19 cellular contexts compared by ENCODE assay signal in genomic region chr3:9194509-9195184, GRCh38. TPM values are rescaled to one million over a fixed set of nuclear protein-coding genes. Genes with fewer than 3 reads are reported as not detected.
DNase-seq lines count a peak whose midpoint lies in the region; TF ChIP-seq lines count a peak whose summit lies in the region.
"Had no signal": no experiment of that assay in that cellular context is flagged by ENCODE, and none has a peak within 500 bp of the region (broad histone marks: within the 10 kb centered on the region; RNA-seq: fewer than 3 reads in every experiment).

No MANE protein-coding gene starts in this region.

- H3K27me3 ChIP-seq in prostate gland (replicated peaks; ENCODE audit: insufficient read depth), result no peaks in the 10 kb centered on the region
- H3K27me3 ChIP-seq: BLaER1 treated with 17β-estradiol and CSF1 and Interleukin-3, amounts not matched to agents 10 nM and 100 nM had no signal

- H3K27me3 Mint-ChIP-seq in activated T-helper 2 cell treated with anti-CD3 and anti-CD28 coated beads, Interferon-gamma antibody, Interleukin-2, Interleukin-4, amounts not matched to agents 10 μg/mL and 5 μg/mL and 100 μg/mL, durations not matched to agents 14 hours and 24 hours and 36 hours (ENCODE audit: low read depth), result peaks cover 13% of the 10 kb centered on the region
- H3K27me3 Mint-ChIP-seq: type B pancreatic cell had no signal

- peak overlapping the region; percentile 45 to 61 for H3K27ac ChIP-seq in prostate gland
- H3K27ac ChIP-seq: BLaER1 treated with 17β-estradiol and CSF1 and Interleukin-3, amounts not matched to agents 10 nM and 100 nM; HL-60; parathyroid adenoma had no signal

- peak; percentile 25 for DNase-seq in NCI-H1436 treated with DMSO at 0.1 percent for 48 hours (lab: John Stamatoyannopoulos, UW)
- no peak for DNase-seq in NCI-H1436 (lab: John Stamatoyannopoulos, UW)
- DNase-seq in NCI-H2171 (lab: John Stamatoyannopoulos, UW), result peak; percentile 24
- peak; percentile 96 for DNase-seq in SHP77 treated with DMSO at 0.1 percent for 48 hours (lab: John Stamatoyannopoulos, UW)
- DNase-seq in prostate gland (ENCODE audit: low spot score), result peak; percentile 83
- DNase-seq in activated T-helper 2 cell treated with anti-CD3 and anti-CD28 coated beads, Interferon-gamma antibody, Interleukin-2, Interleukin-4, amounts not matched to agents 10 μg/mL and 5 μg/mL and 100 μg/mL, durations not matched to agents 14 hours and 24 hours and 36 hours (ENCODE audit: low spot score), result no peak
- DNase-seq in NK-92 treated with Interleukin-12 subunit alpha and Interleukin-12 subunit beta, amount 100 ng/mL, for 24 hours (lab: John Stamatoyannopoulos, UW), result no peak
- no peak for DNase-seq in stimulated activated CD4-positive, alpha-beta T cell treated with anti-CD3 and anti-CD28 coated beads, Interleukin-12 subunit alpha, Interleukin-12 subunit beta, amount 100 ng/mL, for 4 hours
- DNase-seq: activated CD4-positive, CD25-positive, alpha-beta regulatory T cell; activated effector memory CD4-positive, alpha-beta T cell treated with Interleukin-2 at 50 U/mL for 16 hours; KBM-7; left ventricle myocardium superior; Right ventricle myocardium superior; stimulated activated naive B cell treated with anti-CD40 and anti-IgM and Interleukin-4, amounts not matched to agents 10 μg/mL and 1 μg/mL and 100 μg/mL, for 72 hours; T-helper 2 cell had no signal

- TF ChIP-seq CTCF in prostate gland (IDR thresholded peaks at IDR 0.05), result no peak

- intact Hi-C loops in prostate gland (cut with DNase I), result no loop called here
- intact Hi-C loops in activated T-helper 2 cell treated with anti-CD3 and anti-CD28 coated beads, Interferon-gamma antibody, Interleukin-2, Interleukin-4, amounts not matched to agents 10 μg/mL and 5 μg/mL and 100 μg/mL, durations not matched to agents 14 hours and 24 hours and 36 hours (cut with micrococcal nuclease), result no loop called here

- WGBS in prostate gland, result 58% methylated on average over 4 of the region's 4 CpGs

- H3K27ac Mint-ChIP-seq in activated T-helper 2 cell treated with anti-CD3 and anti-CD28 coated beads, Interferon-gamma antibody, Interleukin-2, Interleukin-4, amounts not matched to agents 10 μg/mL and 5 μg/mL and 100 μg/mL, durations not matched to agents 14 hours and 24 hours and 36 hours, result no peak overlapping the region
- H3K27ac Mint-ChIP-seq: stimulated activated naive B cell treated with anti-CD40 and anti-IgM and Interleukin-4, amounts not matched to agents 10 μg/mL and 1 μg/mL and 100 μg/mL, for 72 hours; type B pancreatic cell had no signal

- no peak overlapping the region for H3K4me3 Mint-ChIP-seq in activated T-helper 2 cell treated with anti-CD3 and anti-CD28 coated beads, Interferon-gamma antibody, Interleukin-2, Interleukin-4, amounts not matched to agents 10 μg/mL and 5 μg/mL and 100 μg/mL, durations not matched to agents 14 hours and 24 hours and 36 hours (ENCODE audit: low read depth)
- H3K4me3 Mint-ChIP-seq: stimulated activated naive B cell treated with anti-CD40 and anti-IgM and Interleukin-4, amounts not matched to agents 10 μg/mL and 1 μg/mL and 100 μg/mL, for 72 hours; type B pancreatic cell had no signal

- H3K4me1 ChIP-seq in prostate gland (replicated peaks), result peaks cover 6% of the 10 kb centered on the region
- H3K4me1 ChIP-seq: BLaER1 treated with 17β-estradiol and CSF1 and Interleukin-3, amounts not matched to agents 10 nM and 100 nM; parathyroid adenoma had no signal

- no peak for TF ChIP-seq POLR2A in prostate gland (IDR thresholded peaks at IDR 0.05)

- H3K36me3 ChIP-seq in prostate gland, result no peaks in the 10 kb centered on the region
- H3K36me3 ChIP-seq: BLaER1 treated with 17β-estradiol and CSF1 and Interleukin-3, amounts not matched to agents 10 nM and 100 nM had no signal

- H3K4me1 Mint-ChIP-seq in activated T-helper 2 cell treated with anti-CD3 and anti-CD28 coated beads, Interferon-gamma antibody, Interleukin-2, Interleukin-4, amounts not matched to agents 10 μg/mL and 5 μg/mL and 100 μg/mL, durations not matched to agents 14 hours and 24 hours and 36 hours (ENCODE audit: low read depth), result no peaks in the 10 kb centered on the region
- H3K4me1 Mint-ChIP-seq: stimulated activated naive B cell treated with anti-CD40 and anti-IgM and Interleukin-4, amounts not matched to agents 10 μg/mL and 1 μg/mL and 100 μg/mL, for 72 hours had no signal

- H3K9me3 Mint-ChIP-seq in activated T-helper 2 cell treated with anti-CD3 and anti-CD28 coated beads, Interferon-gamma antibody, Interleukin-2, Interleukin-4, amounts not matched to agents 10 μg/mL and 5 μg/mL and 100 μg/mL, durations not matched to agents 14 hours and 24 hours and 36 hours, result no peaks in the 10 kb centered on the region

- no peaks in the 10 kb centered on the region for H3K36me3 Mint-ChIP-seq in activated T-helper 2 cell treated with anti-CD3 and anti-CD28 coated beads, Interferon-gamma antibody, Interleukin-2, Interleukin-4, amounts not matched to agents 10 μg/mL and 5 μg/mL and 100 μg/mL, durations not matched to agents 14 hours and 24 hours and 36 hours (ENCODE audit: low read depth)
- H3K36me3 Mint-ChIP-seq: stimulated activated naive B cell treated with anti-CD40 and anti-IgM and Interleukin-4, amounts not matched to agents 10 μg/mL and 1 μg/mL and 100 μg/mL, for 72 hours had no signal

- H3K9me3 ChIP-seq in prostate gland, result no peaks in the 10 kb centered on the region

- H3K4me3 ChIP-seq in prostate gland, result no peak overlapping the region
- H3K4me3 ChIP-seq: BLaER1 treated with 17β-estradiol and CSF1 and Interleukin-3, amounts not matched to agents 10 nM and 100 nM had no signal

RNA-seq across cellular contexts. Expression of gene SRGAP3, which starts 54.8 kb away (rescaled TPM):
- total RNA-seq in prostate gland, result 10 to 100 TPM; 23.6 to 50.3 TPM
- 0.71 and 0.85 TPM in 2 replicates for total RNA-seq in activated T-helper 2 cell treated with anti-CD3 and anti-CD28 coated beads, Interferon-gamma antibody, Interleukin-2, Interleukin-4, amounts not matched to agents 10 μg/mL and 5 μg/mL and 100 μg/mL, durations not matched to agents 14 hours and 24 hours and 36 hours

Comparison
In these comparisons a context has a peak if more than half of its experiments do, and no peak if none do; other contexts are left out.
1. DNase-seq: peak in NCI-H1436 treated with DMSO at 0.1 percent for 48 hours (single experiment), NCI-H2171 (single experiment), SHP77 treated with DMSO at 0.1 percent for 48 hours (single experiment) and prostate gland (single experiment); none in NCI-H1436 (single experiment), activated T-helper 2 cell treated with anti-CD3 and anti-CD28 coated beads, Interferon-gamma antibody, Interleukin-2, Interleukin-4, amounts not matched to agents 10 μg/mL and 5 μg/mL and 100 μg/mL, durations not matched to agents 14 hours and 24 hours and 36 hours (single experiment), NK-92 treated with Interleukin-12 subunit alpha and Interleukin-12 subunit beta, amount 100 ng/mL, for 24 hours (single experiment) and stimulated activated CD4-positive, alpha-beta T cell treated with anti-CD3 and anti-CD28 coated beads, Interleukin-12 subunit alpha, Interleukin-12 subunit beta, amount 100 ng/mL, for 4 hours (single experiment).
2. RNA of gene SRGAP3, which starts 54.8 kb away (total RNA-seq): 23.6 to 50.3 TPM in prostate gland; 0.71 to 0.85 TPM in activated T-helper 2 cell treated with anti-CD3 and anti-CD28 coated beads, Interferon-gamma antibody, Interleukin-2, Interleukin-4, amounts not matched to agents 10 μg/mL and 5 μg/mL and 100 μg/mL, durations not matched to agents 14 hours and 24 hours and 36 hours; every median in the first group is over 10 times any median in the second.